8 cellular contexts compared by ENCODE assay signal in the genomic region with DNA sequence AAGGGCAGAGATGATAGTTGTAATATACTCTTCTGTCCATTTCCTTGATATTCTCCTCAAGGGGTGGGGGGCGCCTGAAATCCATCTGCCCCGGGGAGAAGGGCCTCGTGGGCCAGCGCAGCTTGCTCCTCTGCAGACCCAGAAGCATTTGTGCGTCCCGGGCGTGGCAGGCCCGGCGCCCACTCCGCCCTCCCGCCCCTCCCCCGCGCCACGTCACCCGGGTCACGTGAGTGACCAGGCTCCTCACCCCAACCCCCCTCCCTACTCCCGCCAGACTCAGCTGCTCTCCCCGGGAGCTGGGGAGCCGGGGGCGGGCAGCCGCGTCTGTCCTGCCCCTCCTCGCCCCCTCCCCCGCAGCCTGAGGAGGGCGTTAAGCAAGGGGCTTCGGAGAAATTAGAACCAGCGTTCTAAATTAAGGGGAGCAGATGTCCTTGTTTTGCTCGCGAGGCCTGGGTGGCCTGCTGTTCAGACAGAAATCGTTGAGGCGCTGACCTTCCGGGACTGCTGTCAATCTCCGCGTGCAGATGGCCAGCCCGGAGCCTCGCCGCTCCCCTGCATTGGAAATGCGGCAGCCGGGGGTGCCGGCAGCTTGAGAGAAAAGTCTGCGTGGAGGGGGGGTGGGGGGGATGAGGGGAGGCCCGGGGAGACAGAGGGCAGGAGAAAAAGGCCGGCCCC.
DNase-seq lines count a peak whose midpoint lies in the region; ATAC-seq and TF ChIP-seq lines count a peak whose summit lies in the region.

No MANE protein-coding gene starts in this region.

- intact Hi-C loops in breast epithelium (cut with DNase I; ENCODE audit: low total_unique reads), result no loop called here
- intact Hi-C loops in MCF 10A (cut with micrococcal nuclease), result no loop called here

- H3K27me3 Mint-ChIP-seq in MCF 10A (ENCODE audit: insufficient read depth, unreplicated experiment), result no peaks in the 10 kb centered on the region
- no peaks in the 10 kb centered on the region for H3K27me3 Mint-ChIP-seq in activated naive CD4-positive, alpha-beta T cell treated with anti-CD3 and anti-CD28 coated beads, Interleukin-2, amount 10 ng/mL, durations not matched to agents 7 days and 5 days

- DNase-seq in breast epithelium (ENCODE audit: low spot score in 2 of 2) (peak; percentile 46 to 68), MCF 10A (ENCODE audit: unreplicated experiment) (no peak), RPMI8226 (peak; percentile 48), glomerular visceral epithelial cell (ENCODE audit: extremely low spot score) (peak; percentile 74), occipital lobe (lab: John Stamatoyannopoulos, UW) (peak; percentile 74), substantia nigra (lab: John Stamatoyannopoulos, UW) (peak; percentile 44 to 95 (median 85))
- DNase-seq in activated naive CD4-positive, alpha-beta T cell treated with anti-CD3 and anti-CD28 coated beads, Interleukin-2, amount 10 ng/mL, durations not matched to agents 7 days and 5 days, result peak; percentile 76

- no peaks in the 10 kb centered on the region for H3K9me3 ChIP-seq in breast epithelium

- H3K36me3 Mint-ChIP-seq in MCF 10A (ENCODE audit: insufficient read depth, unreplicated experiment), result no peaks in the 10 kb centered on the region
- no peaks in the 10 kb centered on the region for H3K36me3 Mint-ChIP-seq in activated naive CD4-positive, alpha-beta T cell treated with anti-CD3 and anti-CD28 coated beads, Interleukin-2, amount 10 ng/mL, durations not matched to agents 7 days and 5 days

- no peaks in the 10 kb centered on the region for H3K36me3 ChIP-seq in breast epithelium

- no peak for TF ChIP-seq POLR2A in breast epithelium (IDR thresholded peaks at IDR 0.05)

- H3K4me3 ChIP-seq in breast epithelium, result peak overlapping the region; percentile 38 to 60 (median 52)

- TF ChIP-seq CTCF in breast epithelium (IDR thresholded peaks at IDR 0.05), result no peak
- no peak for TF ChIP-seq CTCF in MCF 10A (IDR thresholded peaks at IDR 0.05; ENCODE audit: unreplicated experiment)

- H3K9me3 Mint-ChIP-seq in MCF 10A (ENCODE audit: unreplicated experiment), result no peaks in the 10 kb centered on the region
- no peaks in the 10 kb centered on the region for H3K9me3 Mint-ChIP-seq in activated naive CD4-positive, alpha-beta T cell treated with anti-CD3 and anti-CD28 coated beads, Interleukin-2, amount 10 ng/mL, durations not matched to agents 7 days and 5 days

- H3K27ac ChIP-seq in breast epithelium (peak overlapping the region; percentile 67), substantia nigra (ENCODE audit: low read depth, low read length, poor library complexity, severe bottlenecking) (peak overlapping the region; percentile 92)

- POLR2A ChIA-PET in MCF 10A (lab: Yijun Ruan, JAX), result no interaction called here

- no peaks in the 10 kb centered on the region for H3K4me1 ChIP-seq in breast epithelium

- H3K4me3 Mint-ChIP-seq in MCF 10A (ENCODE audit: unreplicated experiment), result no peak overlapping the region
- peak overlapping the region; percentile 47 for H3K4me3 Mint-ChIP-seq in activated naive CD4-positive, alpha-beta T cell treated with anti-CD3 and anti-CD28 coated beads, Interleukin-2, amount 10 ng/mL, durations not matched to agents 7 days and 5 days

- CTCF ChIA-PET in MCF 10A (lab: Yijun Ruan, JAX), result no interaction called here
- CTCF ChIA-PET in activated naive CD4-positive, alpha-beta T cell treated with anti-CD3 and anti-CD28 coated beads, Interleukin-2, amount 10 ng/mL, durations not matched to agents 7 days and 5 days (lab: Charles Lee), result no interaction called here

- no peaks in the 10 kb centered on the region for H3K4me1 Mint-ChIP-seq in MCF 10A (ENCODE audit: insufficient read depth, unreplicated experiment)
- H3K4me1 Mint-ChIP-seq in activated naive CD4-positive, alpha-beta T cell treated with anti-CD3 and anti-CD28 coated beads, Interleukin-2, amount 10 ng/mL, durations not matched to agents 7 days and 5 days, result peaks cover 46% of the 10 kb centered on the region

- H3K27ac Mint-ChIP-seq in MCF 10A (ENCODE audit: low read depth, unreplicated experiment), result no peak overlapping the region
- H3K27ac Mint-ChIP-seq in activated naive CD4-positive, alpha-beta T cell treated with anti-CD3 and anti-CD28 coated beads, Interleukin-2, amount 10 ng/mL, durations not matched to agents 7 days and 5 days, result peak overlapping the region; percentile 68

- peak; percentile 44 for ATAC-seq in HG03521 (IDR thresholded peaks at IDR 0.05; ENCODE audit: unreplicated experiment)

- no peaks in the 10 kb centered on the region for H3K27me3 ChIP-seq in breast epithelium

- no TSS peak for BruUV-seq in MCF 10A (replicated peaks; lab: Mats Ljungman, UMichigan)
